ENCODE assay signal across 12 cellular contexts in the genomic region with DNA sequence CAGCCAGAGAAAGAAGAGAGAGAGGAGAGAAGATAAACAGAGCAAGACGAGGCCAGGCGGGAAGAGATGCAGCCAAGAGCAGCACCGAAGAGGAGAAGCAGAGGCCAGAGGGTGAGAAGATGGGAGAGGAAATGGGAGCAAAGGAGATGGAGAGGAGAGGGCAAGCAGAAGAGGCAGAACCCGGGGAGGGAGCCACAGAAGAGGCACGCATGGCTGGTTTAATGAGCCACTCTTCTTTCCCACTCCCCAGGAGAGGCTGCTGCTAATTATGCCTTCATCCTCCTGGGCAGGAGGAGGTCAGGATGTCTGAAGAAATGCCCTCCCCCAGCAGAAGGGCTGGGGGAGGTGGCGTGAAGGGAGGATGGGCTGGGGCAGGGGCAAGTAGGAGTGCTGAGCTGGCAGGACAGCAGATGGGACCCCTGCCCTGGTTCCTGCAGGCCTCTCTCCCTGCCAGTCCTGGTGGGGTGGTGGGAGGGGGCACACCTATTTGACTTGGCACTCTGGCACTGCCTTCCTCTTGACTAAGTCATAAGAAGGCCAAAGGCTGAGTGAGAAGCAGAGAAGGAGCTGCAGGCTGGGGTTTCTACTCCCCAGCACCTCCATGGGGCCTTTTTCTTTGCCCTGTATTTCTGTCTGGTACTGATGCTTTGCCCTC. TPM values are rescaled to one million over a fixed set of nuclear protein-coding genes. Genes with fewer than 3 reads are reported as not detected.
A peak's percentile ranks its signal among the peaks of the same experiment; 100 is the strongest.
DNase-seq lines count a peak whose midpoint lies in the region; ATAC-seq and TF ChIP-seq lines count a peak whose summit lies in the region.
"Had no signal": no experiment of that assay in that cellular context is flagged by ENCODE, and none has a peak within 500 bp of the region (broad histone marks: within the 10 kb centered on the region; RNA-seq: fewer than 3 reads in every experiment).

No MANE protein-coding gene starts in this region.

- intact Hi-C loops in tibial artery (cut with DNase I; ENCODE audit: low total_unique reads): no loop called here

- H3K27ac Mint-ChIP-seq in chondrocyte (ENCODE audit: unreplicated experiment): peak overlapping the region; percentile 96
- H3K27ac Mint-ChIP-seq: activated CD4-positive, alpha-beta memory T cell treated with anti-CD3 and anti-CD28 coated beads for 36 hours had no signal

- peaks cover 1% of the 10 kb centered on the region for H3K36me3 Mint-ChIP-seq in chondrocyte (ENCODE audit: low read depth)
- H3K36me3 Mint-ChIP-seq: activated CD4-positive, alpha-beta memory T cell treated with anti-CD3 and anti-CD28 coated beads for 36 hours had no signal

- no peak for ATAC-seq in GM21723 (IDR thresholded peaks at IDR 0.05; ENCODE audit: unreplicated experiment)

- peak overlapping the region; percentile 46 for H3K27ac ChIP-seq in mesodermal cell (ENCODE audit: low read depth, low read length, severe bottlenecking)
- H3K27ac ChIP-seq in tibial artery: peak overlapping the region; percentile 90 to 94

- WGBS in mesodermal cell (ENCODE audit: insufficient coverage in 2 of 2), 2 experiments: 50 to 86% methylated on average over 4 to 5 of the region's 6 CpGs

- peak; percentile 64 for TF ChIP-seq EP300 in Ishikawa (IDR thresholded peaks at IDR 0.05; ENCODE audit: borderline replicate concordance)

- no peak overlapping the region for H3K4me3 ChIP-seq in mesodermal cell (ENCODE audit: extremely low read depth, insufficient read depth, low read length, poor library complexity, severe bottlenecking)
- peak overlapping the region in 1 of 2 donors; percentile 13 for H3K4me3 ChIP-seq in tibial artery

- H3K27me3 Mint-ChIP-seq in chondrocyte (ENCODE audit: low read depth): no peaks in the 10 kb centered on the region

- peaks cover 73% of the 10 kb centered on the region for H3K4me1 Mint-ChIP-seq in chondrocyte (ENCODE audit: low read depth)

- H3K4me1 ChIP-seq in mesodermal cell (ENCODE audit: control insufficient read depth, insufficient read depth, low read length, poor library complexity, severe bottlenecking) (peaks cover 60% of the 10 kb centered on the region), tibial artery (peaks cover 14 to 97% (median 62%) of the 10 kb centered on the region in 4 donors)

- peak overlapping the region; percentile 16 for H3K4me3 Mint-ChIP-seq in chondrocyte (ENCODE audit: unreplicated experiment)
- H3K4me3 Mint-ChIP-seq: activated CD4-positive, alpha-beta memory T cell treated with anti-CD3 and anti-CD28 coated beads for 36 hours had no signal

- TF ChIP-seq CTCF in chondrocyte (IDR thresholded peaks at IDR 0.05) (no peak), tibial artery (IDR thresholded peaks at IDR 0.05) (no peak)

- no peak for DNase-seq in chondrocyte (ENCODE audit: low spot score)
- no peak for DNase-seq in tibial artery
- DNase-seq in HT-29 (ENCODE audit: low spot score): no peak
- DNase-seq in activated gamma-delta T cell treated with Interleukin-2 at 50 U/mL for 16 hours: no peak
- DNase-seq: activated CD4-positive, alpha-beta memory T cell treated with anti-CD3 and anti-CD28 coated beads for 36 hours; activated effector memory CD4-positive, alpha-beta T cell treated with Interleukin-2 at 50 U/mL for 16 hours; NCI-H2081; OCI-M1 had no signal

- no peaks in the 10 kb centered on the region for H3K27me3 ChIP-seq in tibial artery

- H3K9me3 ChIP-seq in mesodermal cell (ENCODE audit: control insufficient read depth, low read length): no peaks in the 10 kb centered on the region
- no peaks in the 10 kb centered on the region for H3K9me3 ChIP-seq in tibial artery

- H3K9me3 Mint-ChIP-seq in chondrocyte (ENCODE audit: low read depth): no peaks in the 10 kb centered on the region
- H3K9me3 Mint-ChIP-seq: activated CD4-positive, alpha-beta memory T cell treated with anti-CD3 and anti-CD28 coated beads for 36 hours had no signal

- H3K36me3 ChIP-seq in mesodermal cell (ENCODE audit: control insufficient read depth, insufficient read depth, low read length): peaks cover 79% of the 10 kb centered on the region
- H3K36me3 ChIP-seq in tibial artery: peaks cover 0 to under 1% (median 0%) of the 10 kb centered on the region in 3 donors

- TF ChIP-seq RAD21 in Ishikawa (IDR thresholded peaks at IDR 0.05; ENCODE audit: low read depth): no peak

TF ChIP-seq in Ishikawa, 13 proteins besides CTCF, POLR2A, EP300 and RAD21:
- TF ChIP-seq REST (IDR thresholded peaks at IDR 0.05; ENCODE audit: low read depth) (no peak), TEAD4 (IDR thresholded peaks at IDR 0.05) (0 out of 2 replicates have a peak, but pooled peaks have one; percentile 34), YY1 (IDR thresholded peaks at IDR 0.05; ENCODE audit: low read depth) (no peak), CEBPB (IDR thresholded peaks at IDR 0.05) (no peak), NFIC (IDR thresholded peaks at IDR 0.05) (no peak), TCF12 (IDR thresholded peaks at IDR 0.05; ENCODE audit: low read depth) (peak; percentile 52; the same call in 1 of the 2 replicates), CREB1 (IDR thresholded peaks at IDR 0.05; ENCODE audit: low read depth) (no peak), USF1 (IDR thresholded peaks at IDR 0.05) (no peak), ZBTB7A (IDR thresholded peaks at IDR 0.05; ENCODE audit: low read depth) (no peak), FOXM1 (IDR thresholded peaks at IDR 0.05; ENCODE audit: borderline replicate concordance, low read depth) (no peak)

RNA-seq across cellular contexts. Expression of gene KIRREL1, which starts 32.3 kb away (rescaled TPM):
- 159 to 166 TPM (median 165 TPM) in 3 replicates for total RNA-seq in chondrocyte
- polyA plus RNA-seq in mesodermal cell (2013, experiment 1 of 2): 72.5 TPM
- 57.5 TPM for polyA plus RNA-seq in mesodermal cell (2013, experiment 2 of 2)
- 6.8 and 7.3 TPM in 2 replicates for total RNA-seq in HT-29 (2014; rRNA removed; shearing (Covaris generic))
- total RNA-seq: activated CD4-positive, alpha-beta memory T cell treated with anti-CD3 and anti-CD28 coated beads for 36 hours; T-helper 2 cell treated with Interferon-gamma antibody and Interleukin-4, amounts not matched to agents 100 ng/mL and 5 ng/mL, for 36 hours had no signal

Comparison
In these comparisons a context has a peak if more than half of its experiments do, and no peak if none do; other contexts are left out.
1. RNA of gene KIRREL1, which starts 32.3 kb away (total RNA-seq): 159 to 166 TPM in chondrocyte; 6.8 to 7.3 TPM in HT-29; every median in the first group is over 10 times any median in the second.